Comparison of ENCODE assay signal across 9 cellular contexts in the genomic region with DNA sequence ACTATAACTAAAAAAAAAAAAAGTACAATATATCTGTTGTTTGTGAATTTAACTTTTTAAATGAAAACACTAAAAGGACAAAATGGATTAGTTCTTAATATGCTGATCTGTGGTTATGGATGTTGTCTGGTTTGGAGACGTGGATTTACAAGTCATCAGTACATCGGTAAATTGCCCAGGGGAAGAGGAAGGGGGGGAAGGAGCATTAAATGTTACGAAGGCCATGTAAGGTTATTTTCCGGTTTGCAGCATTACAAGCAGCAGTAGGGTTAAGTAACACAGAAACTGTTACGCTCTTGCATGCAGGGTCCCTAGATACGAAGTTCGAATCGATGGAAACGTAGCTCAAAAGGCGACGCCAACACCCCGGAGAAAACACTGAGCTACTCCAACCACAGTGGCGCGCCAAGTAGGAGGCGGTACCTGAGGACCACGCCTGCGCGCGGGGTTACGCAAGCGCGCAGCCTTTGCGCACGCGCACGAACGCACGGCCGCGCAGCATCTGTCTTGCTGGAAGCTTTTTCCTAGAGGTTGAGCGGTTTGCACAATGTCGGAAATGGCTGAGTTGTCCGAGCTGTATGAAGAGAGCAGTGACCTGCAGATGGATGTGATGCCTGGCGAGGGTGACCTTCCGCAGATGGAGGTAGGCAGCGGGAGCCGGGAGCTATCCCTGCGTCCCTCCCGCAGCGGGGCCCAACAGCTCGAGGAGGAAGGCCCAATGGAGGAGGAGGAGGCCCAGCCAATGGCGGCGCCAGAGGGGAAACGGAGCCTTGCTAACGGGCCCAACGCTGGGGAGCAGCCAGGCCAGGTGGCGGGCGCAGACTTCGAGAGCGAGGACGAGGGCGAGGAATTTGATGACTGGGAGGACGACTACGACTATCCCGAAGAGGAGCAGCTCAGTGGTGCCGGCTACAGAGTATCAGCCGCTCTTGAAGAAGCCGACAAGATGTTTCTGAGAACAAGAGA. TPM values are rescaled to one million over a fixed set of nuclear protein-coding genes. Genes with fewer than 3 reads are reported as not detected.
DNase-seq lines count a peak whose midpoint lies in the region; ATAC-seq, FAIRE-seq and TF ChIP-seq lines count a peak whose summit lies in the region.
"Had no signal": no experiment of that assay in that cellular context is flagged by ENCODE, and none has a peak within 500 bp of the region (broad histone marks: within the 10 kb centered on the region; RNA-seq: fewer than 3 reads in every experiment).

EID1 (plus strand) TSS at position 505 of the 966 bp plus-strand sequence; CDS start at position 548, 43 bp downstream.

- peak within 1 kb of the TSS; percentile 77 to 89 for H3K9ac ChIP-seq in kidney (ENCODE audit: low read length in 2 of 2)

- H3K36me3 Mint-ChIP-seq in chondrocyte (ENCODE audit: low read depth), result peaks cover 9% of the 10 kb centered on the region

- H3K9me3 Mint-ChIP-seq in chondrocyte (ENCODE audit: low read depth), result no peaks in the 10 kb centered on the region

- DNase-seq in AG10803 (ENCODE audit: low read depth) (peak; percentile 94), NCI-H460 (ENCODE audit: extremely low read depth, low read depth) (peak; percentile 88), chondrocyte (ENCODE audit: low spot score) (peak; percentile 96), kidney (peak; percentile 96)
- peak; percentile 89 for DNase-seq in activated CD4-positive, alpha-beta T cell treated with anti-CD3 and anti-CD28 coated beads for 1 hour
- DNase-seq in stimulated activated CD4-positive, alpha-beta T cell treated with anti-CD3 and anti-CD28 coated beads, Interleukin-15, amount 100 ng/mL, for 48 hours (ENCODE audit: low read depth in 2 of 2), result peak; percentile 87 to 89

- peak; percentile 92 for ATAC-seq in GM19043 (IDR thresholded peaks at IDR 0.05; ENCODE audit: low read depth, unreplicated experiment)
- ATAC-seq in HG03378 (IDR thresholded peaks at IDR 0.05; ENCODE audit: unreplicated experiment), result peak; percentile 92

- TF ChIP-seq CTCF in AG10803 (conservative IDR thresholded peaks at IDR 0.05; ENCODE audit: low read length) (no peak), chondrocyte (IDR thresholded peaks at IDR 0.05) (peak; percentile 34), kidney (IDR thresholded peaks at IDR 0.05; ENCODE audit: borderline replicate concordance, extremely low read depth, insufficient read depth) (no peak)

- H3K36me3 ChIP-seq in kidney (ENCODE audit: control insufficient read depth in 1 of 2, insufficient read depth in 2 of 2, low read length in 2 of 2), result no peaks in the 10 kb centered on the region

- peak within 1 kb of the TSS; percentile 97 for H3K27ac Mint-ChIP-seq in chondrocyte (ENCODE audit: unreplicated experiment)

- no peaks in the 10 kb centered on the region for H3K27me3 Mint-ChIP-seq in chondrocyte (ENCODE audit: low read depth)

- peak within 1 kb of the TSS; percentile 95 for H3K4me3 Mint-ChIP-seq in chondrocyte (ENCODE audit: unreplicated experiment)

- H3K4me3 ChIP-seq in AG10803 (ENCODE audit: low read length) (peak within 1 kb of the TSS; percentile 93), kidney (ENCODE audit: low read length in 2 of 2) (peak within 1 kb of the TSS; percentile 83 to 99)

- peak; percentile 37 for FAIRE-seq in kidney (lab: Jason Lieb, UNC)
- FAIRE-seq: colon had no signal

- intact Hi-C loops in kidney (cut with DNase I), result no loop called here

- no peaks in the 10 kb centered on the region for H3K9me3 ChIP-seq in kidney (ENCODE audit: control insufficient read depth in 1 of 2, low read length in 2 of 2)

- peak within 1 kb of the TSS; percentile 84 to 92 for H3K27ac ChIP-seq in kidney (ENCODE audit: low read depth in 2 of 2, low read length in 2 of 2)

- H3K4me1 ChIP-seq in kidney (ENCODE audit: control insufficient read depth in 1 of 2, insufficient read depth in 1 of 2, low read depth in 1 of 2, low read length in 2 of 2), result peaks cover 6 to 17% of the 10 kb centered on the region in 2 donors

- peaks cover 65% of the 10 kb centered on the region for H3K4me1 Mint-ChIP-seq in chondrocyte (ENCODE audit: low read depth)

RNA-seq across cellular contexts. Expression of gene EID1, which starts in this region (rescaled TPM):
- total RNA-seq in NCI-H460 (2014; rRNA removed; shearing (Covaris generic)), result 229 and 253 TPM in 2 replicates
- polyA plus RNA-seq in NCI-H460 (2014; cell fraction: nucleus; rRNA removed), result 153 and 221 TPM in 2 replicates
- total RNA-seq in chondrocyte, result 118 to 202 TPM (median 122 TPM) in 3 replicates
- total RNA-seq in kidney, result 119 TPM
- 123 TPM for polyA plus RNA-seq in kidney (ENCODE audit: insufficient read depth, low read depth, low replicate concordance)

Comparison
In these comparisons a context has a peak if more than half of its experiments do, and no peak if none do; other contexts are left out.
1. Peak in every context shown above with its lines: DNase-seq, ATAC-seq, H3K4me3 ChIP-seq and H3K27ac ChIP-seq.